ENCODE assay signal across 12 cellular contexts in genomic region chr1:153888518-153888917, GRCh38. TPM values are rescaled to one million over a fixed set of nuclear protein-coding genes. Genes with fewer than 3 reads are reported as not detected.
DNase-seq lines count a peak whose midpoint lies in the region; ATAC-seq and TF ChIP-seq lines count a peak whose summit lies in the region.
"Had no signal": no experiment of that assay in that cellular context is flagged by ENCODE, and none has a peak within 500 bp of the region (broad histone marks: within the 10 kb centered on the region; RNA-seq: fewer than 3 reads in every experiment).

No MANE protein-coding gene starts in this region.

- peaks cover 47% of the 10 kb centered on the region for H3K4me1 Mint-ChIP-seq in activated naive CD4-positive, alpha-beta T cell treated with anti-CD3 and anti-CD28 coated beads, Interleukin-2, amount 50 U/mL, for 24 hours
- H3K4me1 Mint-ChIP-seq in T-helper 17 cell = peaks cover 30% of the 10 kb centered on the region
- peaks cover 17 to 54% of the 10 kb centered on the region in 2 donors for H3K4me1 Mint-ChIP-seq in stimulated activated naive B cell treated with anti-CD40 and anti-IgM and Interleukin-4, amounts not matched to agents 10 μg/mL and 1 μg/mL and 100 μg/mL, for 72 hours

- H3K27me3 ChIP-seq in vagina = no peaks in the 10 kb centered on the region

- peaks cover 23% of the 10 kb centered on the region for H3K4me1 ChIP-seq in vagina

- H3K27ac Mint-ChIP-seq in activated naive CD4-positive, alpha-beta T cell treated with anti-CD3 and anti-CD28 coated beads, Interleukin-2, amount 50 U/mL, for 24 hours = peak overlapping the region; percentile 64
- peak overlapping the region; percentile 86 for H3K27ac Mint-ChIP-seq in T-helper 17 cell
- peak overlapping the region; percentile 25 for H3K27ac Mint-ChIP-seq in stimulated activated naive B cell treated with anti-CD40 and anti-IgM and Interleukin-4, amounts not matched to agents 10 μg/mL and 1 μg/mL and 100 μg/mL, for 72 hours

- peaks cover 9% of the 10 kb centered on the region for H3K36me3 Mint-ChIP-seq in activated naive CD4-positive, alpha-beta T cell treated with anti-CD3 and anti-CD28 coated beads, Interleukin-2, amount 50 U/mL, for 24 hours
- H3K36me3 Mint-ChIP-seq in T-helper 17 cell (ENCODE audit: low read depth) = peaks cover 2% of the 10 kb centered on the region
- peaks cover 13 to 35% of the 10 kb centered on the region in 2 donors for H3K36me3 Mint-ChIP-seq in stimulated activated naive B cell treated with anti-CD40 and anti-IgM and Interleukin-4, amounts not matched to agents 10 μg/mL and 1 μg/mL and 100 μg/mL, for 72 hours

- no peak for ATAC-seq in T-helper 17 cell
- peak in 1 of 2 donors; percentile 31 for ATAC-seq in stimulated activated naive B cell treated with anti-CD40 and anti-IgM and Interleukin-4, amounts not matched to agents 10 μg/mL and 1 μg/mL and 100 μg/mL, for 72 hours (replicated peaks)
- ATAC-seq in HG03439 (IDR thresholded peaks at IDR 0.05; ENCODE audit: unreplicated experiment) = no peak

- TF ChIP-seq POLR2A in vagina (IDR thresholded peaks at IDR 0.05) = no peak

- H3K9me3 ChIP-seq in T-helper 17 cell (ENCODE audit: control insufficient read depth, low read length, poor library complexity, severe bottlenecking) = no peaks in the 10 kb centered on the region
- H3K9me3 ChIP-seq in vagina = no peaks in the 10 kb centered on the region

- intact Hi-C loops in vagina (cut with DNase I) = no loop called here

- H3K9me3 Mint-ChIP-seq in activated naive CD4-positive, alpha-beta T cell treated with anti-CD3 and anti-CD28 coated beads, Interleukin-2, amount 50 U/mL, for 24 hours = no peaks in the 10 kb centered on the region
- peaks cover 0 to 2% of the 10 kb centered on the region in 2 donors for H3K9me3 Mint-ChIP-seq in stimulated activated naive B cell treated with anti-CD40 and anti-IgM and Interleukin-4, amounts not matched to agents 10 μg/mL and 1 μg/mL and 100 μg/mL, for 72 hours

- H3K4me3 Mint-ChIP-seq in activated naive CD4-positive, alpha-beta T cell treated with anti-CD3 and anti-CD28 coated beads, Interleukin-2, amount 50 U/mL, for 24 hours = peak overlapping the region; percentile 27
- peak overlapping the region; percentile 74 for H3K4me3 Mint-ChIP-seq in T-helper 17 cell
- H3K4me3 Mint-ChIP-seq in stimulated activated naive B cell treated with anti-CD40 and anti-IgM and Interleukin-4, amounts not matched to agents 10 μg/mL and 1 μg/mL and 100 μg/mL, for 72 hours = peak overlapping the region; percentile 12 to 50

- TF ChIP-seq CTCF in fibroblast of pulmonary artery (IDR thresholded peaks at IDR 0.05; ENCODE audit: low read length, missing control alignments) = no peak
- TF ChIP-seq CTCF in vagina (IDR thresholded peaks at IDR 0.05) = no peak

- H3K4me3 ChIP-seq in fibroblast of pulmonary artery (replicated peaks; ENCODE audit: low read depth, low read length) = no peak overlapping the region
- no peak overlapping the region for H3K4me3 ChIP-seq in vagina

- no peaks in the 10 kb centered on the region for H3K36me3 ChIP-seq in vagina

- no peaks in the 10 kb centered on the region for H3K27me3 Mint-ChIP-seq in activated naive CD4-positive, alpha-beta T cell treated with anti-CD3 and anti-CD28 coated beads, Interleukin-2, amount 50 U/mL, for 24 hours
- no peaks in the 10 kb centered on the region for H3K27me3 Mint-ChIP-seq in T-helper 17 cell
- H3K27me3 Mint-ChIP-seq in stimulated activated naive B cell treated with anti-CD40 and anti-IgM and Interleukin-4, amounts not matched to agents 10 μg/mL and 1 μg/mL and 100 μg/mL, for 72 hours = no peaks in the 10 kb centered on the region

- DNase-seq in activated naive CD4-positive, alpha-beta T cell (lab: John Stamatoyannopoulos, UW) = no peak
- DNase-seq in T-helper 17 cell = no peak
- peak; percentile 22 for DNase-seq in fibroblast of pulmonary artery (ENCODE audit: low read depth)
- no peak for DNase-seq in stimulated activated naive B cell treated with anti-CD40 and anti-IgM and Interleukin-4, amounts not matched to agents 10 μg/mL and 1 μg/mL and 100 μg/mL, for 72 hours
- DNase-seq in vagina (ENCODE audit: extremely low spot score in 2 of 2) = no peak
- DNase-seq in NCI-H82 treated with DMSO at 0.1 percent for 48 hours (lab: John Stamatoyannopoulos, UW; ENCODE audit: unreplicated experiment) = no peak
- DNase-seq: AML-193; NCI-H187 treated with DMSO at 0.1 percent for 48 hours; SHP77 treated with DMSO at 0.1 percent for 48 hours; stimulated activated naive CD4-positive, alpha-beta T cell treated with Interleukin-2 at 50 U/mL for 16 hours had no signal

- no peak overlapping the region for H3K27ac ChIP-seq in vagina

RNA-seq across cellular contexts. Expression of gene GATAD2B, which starts 34.3 kb away (rescaled TPM):
- 10 to 100 TPM; 63.3 to 72.9 TPM for total RNA-seq in T-helper 17 cell
- total RNA-seq in vagina = 24.1 TPM

RNA-seq across cellular contexts. Expression of gene DENND4B, which starts 58.0 kb away (rescaled TPM):
- 100 to 1,000 TPM; 120 to 157 TPM for total RNA-seq in T-helper 17 cell
- total RNA-seq in vagina = 42.7 TPM

Comparison
In these comparisons a context has a peak if more than half of its experiments do, and no peak if none do; other contexts are left out.
1. H3K27ac Mint-ChIP-seq: peak in every context shown above with its lines; median percentile 86 in T-helper 17 cell; 64 in activated naive CD4-positive, alpha-beta T cell treated with anti-CD3 and anti-CD28 coated beads, Interleukin-2, amount 50 U/mL, for 24 hours; 25 in stimulated activated naive B cell treated with anti-CD40 and anti-IgM and Interleukin-4, amounts not matched to agents 10 μg/mL and 1 μg/mL and 100 μg/mL, for 72 hours.